In the genomic region with DNA sequence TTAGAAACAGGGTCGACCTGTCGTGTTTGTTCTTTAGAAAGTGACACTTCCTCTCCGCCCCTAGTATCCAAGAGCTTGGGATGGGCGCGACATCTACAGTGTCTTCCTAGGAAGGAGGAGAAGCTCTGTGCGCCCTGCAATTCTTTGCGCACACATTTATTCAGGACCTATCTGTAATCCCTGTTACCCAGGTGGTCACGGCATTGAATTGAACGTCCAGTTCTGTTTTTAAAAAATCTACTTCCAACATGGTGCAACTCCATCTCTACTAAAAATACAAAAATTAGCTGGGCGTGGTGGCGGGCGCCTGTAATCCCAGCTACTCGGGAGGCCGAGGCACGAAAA, we compare ENCODE assay signal across 8 cellular contexts. TPM values are rescaled to one million over a fixed set of nuclear protein-coding genes. Genes with fewer than 3 reads are reported as not detected.
DNase-seq lines count a peak whose midpoint lies in the region; ATAC-seq and TF ChIP-seq lines count a peak whose summit lies in the region.

No MANE protein-coding gene starts in this region.

- DNase-seq in DMS53 treated with DMSO at 0.1 percent for 48 hours (lab: John Stamatoyannopoulos, UW; ENCODE audit: unreplicated experiment) (peak; percentile 8), glutamatergic neuron (no peak), psoas muscle (no peak), NCI-H1436 treated with DMSO at 0.1 percent for 48 hours (lab: John Stamatoyannopoulos, UW) (no peak), NCI-H748 treated with DMSO at 0.1 percent for 48 hours (lab: John Stamatoyannopoulos, UW) (no peak)

- TF ChIP-seq CTCF in WI38 (IDR thresholded peaks at IDR 0.05; ENCODE audit: low read depth, low read length) (no peak), glutamatergic neuron (IDR thresholded peaks at IDR 0.05; ENCODE audit: partially characterized antibody, unreplicated experiment) (no peak), psoas muscle (IDR thresholded peaks at IDR 0.05) (no peak)

- peaks cover 4% of the 10 kb centered on the region for H3K36me3 Mint-ChIP-seq in glutamatergic neuron (ENCODE audit: unreplicated experiment)

- H3K27ac ChIP-seq in psoas muscle: no peak overlapping the region

- peak overlapping the region; percentile 88 for H3K4me3 Mint-ChIP-seq in glutamatergic neuron (ENCODE audit: unreplicated experiment)

- H3K4me1 Mint-ChIP-seq in glutamatergic neuron (ENCODE audit: low read depth, unreplicated experiment): peaks cover 22% of the 10 kb centered on the region

- no peak for ATAC-seq in psoas muscle
- ATAC-seq in HG02798 (IDR thresholded peaks at IDR 0.05; ENCODE audit: poor library complexity, unreplicated experiment): no peak
- ATAC-seq in GM18502 (IDR thresholded peaks at IDR 0.05; ENCODE audit: poor library complexity, unreplicated experiment): no peak

- H3K9me3 Mint-ChIP-seq in glutamatergic neuron (ENCODE audit: unreplicated experiment): peaks cover 15% of the 10 kb centered on the region

- no peaks in the 10 kb centered on the region for H3K36me3 ChIP-seq in psoas muscle (ENCODE audit: insufficient read depth in 1 of 2, low read depth in 1 of 2)

- H3K27me3 Mint-ChIP-seq in glutamatergic neuron (ENCODE audit: unreplicated experiment): peaks cover 27% of the 10 kb centered on the region

- H3K27me3 ChIP-seq in psoas muscle (ENCODE audit: insufficient read depth in 3 of 3, low read length in 2 of 3): peaks cover 0 to 58% (median 9%) of the 10 kb centered on the region in 3 donors

- WGBS in psoas muscle, 3 donors: 49 to 56% (median 56%) methylated on average over 15 of the region's 15 CpGs

- H3K4me3 ChIP-seq in WI38 (ENCODE audit: low read depth, low read length): peak overlapping the region; percentile 75
- H3K4me3 ChIP-seq in psoas muscle: peak overlapping the region; percentile 68

- no peaks in the 10 kb centered on the region for H3K9me3 ChIP-seq in psoas muscle

- peaks cover 3% of the 10 kb centered on the region for H3K4me1 ChIP-seq in psoas muscle

- peak overlapping the region; percentile 74 for H3K27ac Mint-ChIP-seq in glutamatergic neuron (ENCODE audit: unreplicated experiment)

- intact Hi-C loops in psoas muscle (cut with DNase I): loop anchor here in 1 of 2 donors (5.0 kb wide), 1 partner anchor 94 kb away; no protein-coding TSS in a partner anchor

RNA-seq across cellular contexts. Expression of gene LAMB1, which starts 0.6 kb away (rescaled TPM):
- total RNA-seq in glutamatergic neuron (ENCODE audit: unreplicated experiment) (326 TPM), psoas muscle (10 to 100 TPM; 23.7 to 43.6 (median 26.4) TPM)
- polyA plus RNA-seq in psoas muscle: 10 to 100 TPM; 17.0 to 45.9 (median 25.8) TPM
